Comparison of ENCODE assay signal across 8 cellular contexts in genomic region chr16:2968738-2969544, GRCh38. TPM values are rescaled to one million over a fixed set of nuclear protein-coding genes. Genes with fewer than 3 reads are reported as not detected.
A peak's percentile ranks its signal among the peaks of the same experiment; 100 is the strongest.
DNase-seq lines count a peak whose midpoint lies in the region; ATAC-seq and TF ChIP-seq lines count a peak whose summit lies in the region.

PAQR4 (plus strand) TSS chr16:2969348; CDS start chr16:2969675, 327 bp downstream.

- H3K9me3 ChIP-seq in Peyer's patch = no peaks in the 10 kb centered on the region

- peaks cover 17% of the 10 kb centered on the region for H3K27me3 Mint-ChIP-seq in activated T-helper 1 cell treated with anti-CD3 and anti-CD28 coated beads, Interleukin-12 subunit alpha, Interleukin-12 subunit beta, Interleukin-2, Interleukin-4 antibody, amounts not matched to agents 30 ng/mL and 10 ng/mL and 1 ng/mL, durations not matched to agents 14 hours and 24 hours and 36 hours (ENCODE audit: insufficient read depth)
- peaks cover 7 to 36% (median 20%) of the 10 kb centered on the region in 3 donors for H3K27me3 Mint-ChIP-seq in naive B cell

- H3K27ac ChIP-seq in Peyer's patch = peak within 1 kb of the TSS; percentile 45 to 76 (median 64)

- H3K4me1 Mint-ChIP-seq in activated T-helper 1 cell treated with anti-CD3 and anti-CD28 coated beads, Interleukin-12 subunit alpha, Interleukin-12 subunit beta, Interleukin-2, Interleukin-4 antibody, amounts not matched to agents 30 ng/mL and 10 ng/mL and 1 ng/mL, durations not matched to agents 14 hours and 24 hours and 36 hours (ENCODE audit: low read depth) = peaks cover 22% of the 10 kb centered on the region
- peaks cover 25 to 44% (median 29%) of the 10 kb centered on the region in 3 donors for H3K4me1 Mint-ChIP-seq in naive B cell
- peaks cover 48% of the 10 kb centered on the region for H3K4me1 Mint-ChIP-seq in stimulated activated effector memory CD8-positive, alpha-beta T cell treated with anti-CD3 and anti-CD28 coated beads, Interleukin-12 subunit alpha, Interleukin-12 subunit beta, amount 100 ng/mL, for 72 hours

- no peaks in the 10 kb centered on the region for H3K36me3 ChIP-seq in Peyer's patch

- DNase-seq in DMS79 treated with DMSO at 0.1 percent for 48 hours (lab: John Stamatoyannopoulos, UW) (peak; percentile 82), KG1 (lab: John Stamatoyannopoulos, UW) (peak; percentile 86), Peyer's patch (peak; percentile 83 to 93 (median 93)), fibroblast of gingiva (ENCODE audit: low read depth) (peak; percentile 79), naive B cell (peak; percentile 84)
- DNase-seq in activated T-helper 1 cell treated with anti-CD3 and anti-CD28 coated beads, Interleukin-12 subunit alpha, Interleukin-12 subunit beta, Interleukin-2, Interleukin-4 antibody, amounts not matched to agents 30 ng/mL and 10 ng/mL and 1 ng/mL, durations not matched to agents 14 hours and 24 hours and 36 hours (ENCODE audit: low spot score) = peak; percentile 85
- peak; percentile 91 to 92 for DNase-seq in stimulated activated effector memory CD8-positive, alpha-beta T cell treated with anti-CD3 and anti-CD28 coated beads, Interleukin-12 subunit alpha, Interleukin-12 subunit beta, amount 100 ng/mL, for 72 hours (ENCODE audit: low spot score in 2 of 2)

- H3K9me3 Mint-ChIP-seq in activated T-helper 1 cell treated with anti-CD3 and anti-CD28 coated beads, Interleukin-12 subunit alpha, Interleukin-12 subunit beta, Interleukin-2, Interleukin-4 antibody, amounts not matched to agents 30 ng/mL and 10 ng/mL and 1 ng/mL, durations not matched to agents 14 hours and 24 hours and 36 hours = no peaks in the 10 kb centered on the region
- no peaks in the 10 kb centered on the region for H3K9me3 Mint-ChIP-seq in naive B cell
- H3K9me3 Mint-ChIP-seq in stimulated activated effector memory CD8-positive, alpha-beta T cell treated with anti-CD3 and anti-CD28 coated beads, Interleukin-12 subunit alpha, Interleukin-12 subunit beta, amount 100 ng/mL, for 72 hours = no peaks in the 10 kb centered on the region

- H3K27me3 ChIP-seq in Peyer's patch = peaks cover 8 to 39% of the 10 kb centered on the region in 2 donors

- intact Hi-C loops in activated T-helper 1 cell treated with anti-CD3 and anti-CD28 coated beads, Interleukin-12 subunit alpha, Interleukin-12 subunit beta, Interleukin-2, Interleukin-4 antibody, amounts not matched to agents 30 ng/mL and 10 ng/mL and 1 ng/mL, durations not matched to agents 14 hours and 24 hours and 36 hours (cut with micrococcal nuclease) = loop anchor here (2.0 to 5.0 kb wide), 5 partner anchors 14 to 976 kb away; partner anchors contain the start of genes FLYWCH2 and HCFC1R1

- peaks cover 7 to 57% (median 38%) of the 10 kb centered on the region in 4 donors for H3K4me1 ChIP-seq in Peyer's patch

- peaks cover 8% of the 10 kb centered on the region for H3K36me3 Mint-ChIP-seq in activated T-helper 1 cell treated with anti-CD3 and anti-CD28 coated beads, Interleukin-12 subunit alpha, Interleukin-12 subunit beta, Interleukin-2, Interleukin-4 antibody, amounts not matched to agents 30 ng/mL and 10 ng/mL and 1 ng/mL, durations not matched to agents 14 hours and 24 hours and 36 hours (ENCODE audit: low read depth)
- no peaks in the 10 kb centered on the region for H3K36me3 Mint-ChIP-seq in naive B cell
- H3K36me3 Mint-ChIP-seq in stimulated activated effector memory CD8-positive, alpha-beta T cell treated with anti-CD3 and anti-CD28 coated beads, Interleukin-12 subunit alpha, Interleukin-12 subunit beta, amount 100 ng/mL, for 72 hours = peaks cover 23% of the 10 kb centered on the region

- ATAC-seq in GM21723 (IDR thresholded peaks at IDR 0.05; ENCODE audit: unreplicated experiment) = peak; percentile 67
- ATAC-seq in naive B cell (ENCODE audit: low read depth in 2 of 2) = peak; percentile 77
- peak; percentile 85 for ATAC-seq in stimulated activated effector memory CD8-positive, alpha-beta T cell treated with anti-CD3 and anti-CD28 coated beads, Interleukin-12 subunit alpha, Interleukin-12 subunit beta, amount 100 ng/mL, for 72 hours

- H3K27ac Mint-ChIP-seq in activated T-helper 1 cell treated with anti-CD3 and anti-CD28 coated beads, Interleukin-12 subunit alpha, Interleukin-12 subunit beta, Interleukin-2, Interleukin-4 antibody, amounts not matched to agents 30 ng/mL and 10 ng/mL and 1 ng/mL, durations not matched to agents 14 hours and 24 hours and 36 hours = peak within 1 kb of the TSS; percentile 52
- H3K27ac Mint-ChIP-seq in naive B cell = peak within 1 kb of the TSS in 2 of 6 donors; percentile 65 to 83
- no peak within 1 kb of the TSS for H3K27ac Mint-ChIP-seq in stimulated activated effector memory CD8-positive, alpha-beta T cell treated with anti-CD3 and anti-CD28 coated beads, Interleukin-12 subunit alpha, Interleukin-12 subunit beta, amount 100 ng/mL, for 72 hours

- peak within 1 kb of the TSS; percentile 78 for H3K4me3 Mint-ChIP-seq in activated T-helper 1 cell treated with anti-CD3 and anti-CD28 coated beads, Interleukin-12 subunit alpha, Interleukin-12 subunit beta, Interleukin-2, Interleukin-4 antibody, amounts not matched to agents 30 ng/mL and 10 ng/mL and 1 ng/mL, durations not matched to agents 14 hours and 24 hours and 36 hours
- H3K4me3 Mint-ChIP-seq in naive B cell = peak within 1 kb of the TSS; percentile 75 to 88 (median 82)
- peak within 1 kb of the TSS; percentile 71 for H3K4me3 Mint-ChIP-seq in stimulated activated effector memory CD8-positive, alpha-beta T cell treated with anti-CD3 and anti-CD28 coated beads, Interleukin-12 subunit alpha, Interleukin-12 subunit beta, amount 100 ng/mL, for 72 hours

- peak within 1 kb of the TSS; percentile 48 to 94 (median 76) for H3K4me3 ChIP-seq in Peyer's patch

- peak; percentile 35 to 61 for TF ChIP-seq POLR2A in Peyer's patch (IDR thresholded peaks at IDR 0.05)

- TF ChIP-seq CTCF in Peyer's patch (IDR thresholded peaks at IDR 0.05) = peak in 2 of 6 experiments; percentile 8 to 28

RNA-seq across cellular contexts. Expression of gene PAQR4, which starts in this region (rescaled TPM):
- total RNA-seq in Peyer's patch = 10 to 100 TPM in 1 of 4 donors, 1 to 10 TPM in 3; 6.3 to 13.2 (median 9.2) TPM
- total RNA-seq in activated T-helper 1 cell treated with anti-CD3 and anti-CD28 coated beads, Interleukin-12 subunit alpha, Interleukin-12 subunit beta, Interleukin-2, Interleukin-4 antibody, amounts not matched to agents 30 ng/mL and 10 ng/mL and 1 ng/mL, durations not matched to agents 14 hours and 24 hours and 36 hours = 40.1 and 44.0 TPM in 2 replicates
- polyA plus RNA-seq in naive B cell (ENCODE audit: low read depth in 6 of 6) = 1 to 10 TPM in 3 of 6 donors, under 1 TPM in 2, not detected in 1; 0.43 to 1.3 (median 1.1) TPM

Comparison
In these comparisons a context has a peak if more than half of its experiments do, and no peak if none do; other contexts are left out.
1. Peak in every context shown above with its lines: DNase-seq, ATAC-seq, H3K4me3 ChIP-seq and H3K27ac ChIP-seq.